In the genomic region with DNA sequence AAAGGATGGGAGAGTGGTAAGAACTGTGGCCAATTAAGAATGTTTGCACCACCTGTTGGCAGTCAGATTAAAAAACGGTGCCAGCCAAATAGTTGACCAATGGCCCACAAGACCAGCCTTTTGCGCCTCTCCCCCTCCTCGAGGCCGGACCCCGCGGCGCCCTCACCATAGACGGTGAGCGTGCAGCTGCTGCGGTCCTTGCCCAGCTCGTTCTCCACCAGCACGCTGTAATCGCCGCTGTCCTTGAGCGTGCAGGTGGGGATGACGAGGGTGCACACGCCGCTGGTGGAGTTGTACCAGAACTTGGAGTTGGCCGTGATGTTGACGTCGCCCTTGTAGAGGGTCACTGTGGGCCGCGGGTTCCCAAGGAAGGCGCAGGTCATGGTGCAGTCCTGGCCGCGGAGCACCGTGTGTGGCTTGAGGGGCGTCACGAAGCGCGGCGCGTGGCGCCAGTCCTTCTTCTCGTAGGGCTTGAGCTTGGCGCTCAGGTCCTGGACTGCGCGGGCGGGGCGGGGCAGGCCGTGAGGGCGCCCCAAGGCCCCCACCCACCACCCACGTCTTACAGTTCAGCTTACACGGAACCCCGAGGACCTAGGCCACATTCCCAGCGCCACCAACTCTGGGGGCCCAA, we compare ENCODE assay signal across 8 cellular contexts. TPM values are rescaled to one million over a fixed set of nuclear protein-coding genes. Genes with fewer than 3 reads are reported as not detected.
DNase-seq lines count a peak whose midpoint lies in the region; ATAC-seq and TF ChIP-seq lines count a peak whose summit lies in the region.

No MANE protein-coding gene starts in this region.

- no peak overlapping the region for H2BK120ac ChIP-seq in neuronal stem cell (ENCODE audit: low read depth, low read length)

- DNase-seq in GM12865 (ENCODE audit: low read depth) (no peak), esophagus muscularis mucosa (ENCODE audit: extremely low spot score) (no peak), neuronal stem cell (ENCODE audit: low spot score) (no peak), UCSD-AML1 (lab: John Stamatoyannopoulos, UW; ENCODE audit: unreplicated experiment) (no peak)
- peak; percentile 21 for DNase-seq in activated CD4-positive, alpha-beta T cell treated with anti-CD3 and anti-CD28 coated beads for 48 hours

- H3K18ac ChIP-seq in neuronal stem cell (ENCODE audit: low read length): peak overlapping the region; percentile 61

- no peak for TF ChIP-seq EP300 in esophagus muscularis mucosa (IDR thresholded peaks at IDR 0.05)

- H2BK12ac ChIP-seq in neuronal stem cell (ENCODE audit: low read length): no peak overlapping the region

- no peak overlapping the region for H2AK5ac ChIP-seq in neuronal stem cell (ENCODE audit: low read depth, low read length)

- H3K14ac ChIP-seq in neuronal stem cell (ENCODE audit: low read length): peak overlapping the region; percentile 85

- H3K79me1 ChIP-seq in neuronal stem cell (ENCODE audit: low read depth, low read length): no peaks in the 10 kb centered on the region

- ATAC-seq in GM21786 (IDR thresholded peaks at IDR 0.05; ENCODE audit: unreplicated experiment) (no peak), GM21515 (IDR thresholded peaks at IDR 0.05; ENCODE audit: unreplicated experiment) (no peak), GM21825 (IDR thresholded peaks at IDR 0.05; ENCODE audit: unreplicated experiment) (no peak)

- H3K27me3 ChIP-seq in esophagus muscularis mucosa (no peaks in the 10 kb centered on the region), neuronal stem cell (ENCODE audit: control insufficient read depth in 3 of 3, insufficient read depth in 3 of 3, low read depth in 1 of 3, low read length in 3 of 3) (peaks cover 0 to 38% (median 7%) of the 10 kb centered on the region in 3 experiments)

- H3K4me1 ChIP-seq in esophagus muscularis mucosa: peaks cover 15 to 27% (median 26%) of the 10 kb centered on the region in 4 donors
- H3K4me1 ChIP-seq in neuronal stem cell (ENCODE audit: control insufficient read depth in 2 of 2, insufficient read depth in 1 of 2, low read depth in 1 of 2, low read length in 2 of 2): peaks cover 0 to 1% of the 10 kb centered on the region in 2 donors

- H2BK15ac ChIP-seq in neuronal stem cell (ENCODE audit: low read length): no peak overlapping the region

- peak overlapping the region; percentile 70 for H4K8ac ChIP-seq in neuronal stem cell (ENCODE audit: low read depth, low read length)

- peak overlapping the region; percentile 15 for H4K91ac ChIP-seq in neuronal stem cell (ENCODE audit: low read depth, low read length, poor library complexity)

- H3K4ac ChIP-seq in neuronal stem cell (ENCODE audit: low read length): no peak overlapping the region

- peak overlapping the region; percentile 61 for H3K23ac ChIP-seq in neuronal stem cell (ENCODE audit: low read depth, low read length, poor library complexity)

- peak overlapping the region; percentile 51 for H3K9ac ChIP-seq in neuronal stem cell (ENCODE audit: low read depth, low read length, poor library complexity)

- H3K36me3 ChIP-seq in esophagus muscularis mucosa (peaks cover 5 to 19% (median 17%) of the 10 kb centered on the region in 4 donors), neuronal stem cell (replicated peaks in 1 of 2; ENCODE audit: control insufficient read depth in 2 of 2, insufficient read depth in 2 of 2, low read length in 2 of 2) (peaks cover 0 to 2% of the 10 kb centered on the region in 2 donors)

- TF ChIP-seq CTCF in GM12865 (IDR thresholded peaks at IDR 0.05; ENCODE audit: insufficient read depth, low read depth, low read length, missing control alignments) (no peak), esophagus muscularis mucosa (IDR thresholded peaks at IDR 0.05) (no peak)

- WGBS in esophagus muscularis mucosa: under 1% methylated on average over 23 of the region's 46 CpGs
- WGBS in neuronal stem cell (ENCODE audit: extremely low coverage in 2 of 2, insufficient read length in 2 of 2, insufficient replicate concordance in 1 of 2), 2 donors: no CpG with 5 or more reads among the region's 46 CpGs

- intact Hi-C loops in esophagus muscularis mucosa (cut with DNase I): no loop called here

- H3K27ac ChIP-seq in esophagus muscularis mucosa (replicated peaks in 1 of 4): peak overlapping the region; percentile 62 to 80 (median 74)
- H3K27ac ChIP-seq in neuronal stem cell (replicated peaks; ENCODE audit: low read length): no peak overlapping the region

- no peak overlapping the region for H2AFZ ChIP-seq in neuronal stem cell (ENCODE audit: low read length)

- no peak overlapping the region for H2BK5ac ChIP-seq in neuronal stem cell (ENCODE audit: low read length)

- H3K4me3 ChIP-seq in GM12865 (ENCODE audit: low read depth, low read length) (peak overlapping the region; percentile 51), esophagus muscularis mucosa (peak overlapping the region; percentile 59 to 65 (median 61)), neuronal stem cell (ENCODE audit: low read length in 2 of 2) (peak overlapping the region in 1 of 2 donors; percentile 49)

- no peak overlapping the region for H3K4me2 ChIP-seq in neuronal stem cell (ENCODE audit: insufficient read depth, low read length, poor library complexity, severe bottlenecking)

- no peak for TF ChIP-seq POLR2A in esophagus muscularis mucosa (IDR thresholded peaks at IDR 0.05; ENCODE audit: low read depth)

- H3K9me3 ChIP-seq in esophagus muscularis mucosa: no peaks in the 10 kb centered on the region
- H3K9me3 ChIP-seq in neuronal stem cell (replicated peaks in 1 of 2; ENCODE audit: control insufficient read depth in 2 of 2, insufficient read depth in 1 of 2, low read depth in 1 of 2, low read length in 2 of 2): no peaks in the 10 kb centered on the region

RNA-seq across cellular contexts. Expression of a gene that starts 7.2 kb away (rescaled TPM):
- total RNA-seq in esophagus muscularis mucosa: 1 to 10 TPM; 2.5 to 5.5 (median 4.2) TPM
- 1.2 TPM for polyA plus RNA-seq in neuronal stem cell (2013, experiment 1 of 2)
- 1.4 TPM for polyA plus RNA-seq in neuronal stem cell (2013, experiment 2 of 2)

RNA-seq across cellular contexts. Expression of a gene that starts 20.2 kb away (rescaled TPM):
- total RNA-seq in esophagus muscularis mucosa: under 1 TPM in 2 of 4 donors, not detected in 2; 0.17 to 0.23 TPM
- polyA plus RNA-seq in neuronal stem cell (2013, experiment 1 of 2): 0.04 TPM
- 0.08 TPM for polyA plus RNA-seq in neuronal stem cell (2013, experiment 2 of 2)
